Comparison of ENCODE assay signal across 8 cellular contexts in genomic region chr21:10431980-10432379, GRCh38.
DNase-seq lines count a peak whose midpoint lies in the region; ATAC-seq and TF ChIP-seq lines count a peak whose summit lies in the region.
"Not testable (repeated sequence)": the region's sequence is repeated elsewhere in the genome, so short reads cannot be mapped to it uniquely, and the experiment has no call there.

No MANE protein-coding gene starts in this region.

- ATAC-seq in right cardiac atrium (peak; percentile 12 to 16), omental fat pad (ENCODE audit: low FRiP score) (peak; percentile 3), aorta (ENCODE audit: low FRiP score) (peak; percentile 0)
- ATAC-seq in stimulated activated memory B cell treated with anti-CD40 and anti-IgM and Interleukin-4, amounts not matched to agents 10 μg/mL and 1 μg/mL and 100 μg/mL, for 72 hours: peak; percentile 1

- TF ChIP-seq EP300 in esophagus muscularis mucosa (IDR thresholded peaks at IDR 0.05): not testable (repeated sequence)

- H3K4ac ChIP-seq in mesendoderm (ENCODE audit: low read depth, low read length): not testable (repeated sequence)

- WGBS in esophagus muscularis mucosa: 62% methylated on average over 6 of the region's 6 CpGs
- 58% methylated on average over 6 of the region's 6 CpGs for WGBS in right cardiac atrium
- WGBS in mesendoderm (ENCODE audit: extremely low coverage, insufficient coverage, low lambda C conversion rate): no CpG with 5 or more reads among the region's 6 CpGs
- 57 to 59% methylated on average over 6 of the region's 6 CpGs for WGBS in aorta, 2 donors

- not testable (repeated sequence) for H3K4me3 Mint-ChIP-seq in stimulated activated memory B cell treated with anti-CD40 and anti-IgM and Interleukin-4, amounts not matched to agents 10 μg/mL and 1 μg/mL and 100 μg/mL, for 72 hours

- H3K27ac Mint-ChIP-seq in stimulated activated memory B cell treated with anti-CD40 and anti-IgM and Interleukin-4, amounts not matched to agents 10 μg/mL and 1 μg/mL and 100 μg/mL, for 72 hours: not testable (repeated sequence)

- peak; percentile 65 for DNase-seq in activated effector memory CD4-positive, alpha-beta T cell treated with anti-CD3 and anti-CD28 coated beads, Interleukin-2, amount 50 U/mL, for 16 hours
- DNase-seq in esophagus muscularis mucosa (ENCODE audit: extremely low spot score) (peak; percentile 95), right cardiac atrium (peak in 1 of 3 donors; percentile 49), aorta (peak; percentile 57 to 80)
- DNase-seq in mesendoderm; omental fat pad (ENCODE audit: low spot score): not testable (repeated sequence)

- not testable (repeated sequence) for H2BK15ac ChIP-seq in mesendoderm (replicated peaks; ENCODE audit: low read depth)

- not testable (repeated sequence) for H3K36me3 ChIP-seq in HUES48 (ENCODE audit: control insufficient read depth, insufficient read depth, low read length); esophagus muscularis mucosa; mesendoderm (ENCODE audit: control insufficient read depth, insufficient read depth, low read length); aorta (ENCODE audit: control insufficient read depth in 1 of 2, insufficient read depth in 2 of 2, low read length in 1 of 2)

- H3K27me3 Mint-ChIP-seq in stimulated activated memory B cell treated with anti-CD40 and anti-IgM and Interleukin-4, amounts not matched to agents 10 μg/mL and 1 μg/mL and 100 μg/mL, for 72 hours: not testable (repeated sequence)

- H3K23ac ChIP-seq in mesendoderm (ENCODE audit: low read length): not testable (repeated sequence)

- H3K9me3 Mint-ChIP-seq in stimulated activated memory B cell treated with anti-CD40 and anti-IgM and Interleukin-4, amounts not matched to agents 10 μg/mL and 1 μg/mL and 100 μg/mL, for 72 hours: not testable (repeated sequence)

- H4K8ac ChIP-seq in mesendoderm (ENCODE audit: low read depth, low read length): not testable (repeated sequence)

- not testable (repeated sequence) for H2BK120ac ChIP-seq in mesendoderm (ENCODE audit: low read depth, low read length)

- H3K9me3 ChIP-seq in HUES48 (ENCODE audit: control insufficient read depth, insufficient read depth, low read length) (peaks cover 85% of the 10 kb centered on the region), esophagus muscularis mucosa (peaks cover 0 to 21% (median 17%) of the 10 kb centered on the region in 4 donors)
- not testable (repeated sequence) for H3K9me3 ChIP-seq in right cardiac atrium (ENCODE audit: control insufficient read depth, low read length); aorta (ENCODE audit: control insufficient read depth, low read length)

- not testable (repeated sequence) for TF ChIP-seq CTCF in esophagus muscularis mucosa (IDR thresholded peaks at IDR 0.05); omental fat pad (IDR thresholded peaks at IDR 0.05)

- H3K4me3 ChIP-seq in HUES48 (ENCODE audit: low read depth, low read length): peak overlapping the region; percentile 22
- not testable (repeated sequence) for H3K4me3 ChIP-seq in esophagus muscularis mucosa; right cardiac atrium (ENCODE audit: low read length); aorta (ENCODE audit: low read length in 2 of 2)
- H3K4me3 ChIP-seq in mesendoderm (ENCODE audit: low read length): peak overlapping the region; percentile 19

- not testable (repeated sequence) for H3K4me1 ChIP-seq in HUES48 (ENCODE audit: control insufficient read depth, insufficient read depth, low read length); esophagus muscularis mucosa; right cardiac atrium (ENCODE audit: control insufficient read depth, insufficient read depth, low read length); mesendoderm (ENCODE audit: control insufficient read depth, low read depth, low read length); aorta (ENCODE audit: control insufficient read depth in 1 of 2, insufficient read depth in 2 of 2, low read length in 2 of 2)

- H3K27ac ChIP-seq in HUES48 (ENCODE audit: low read depth, low read length); esophagus muscularis mucosa (replicated peaks in 1 of 4); right cardiac atrium (ENCODE audit: low read length); mesendoderm (ENCODE audit: low read depth, low read length); aorta (ENCODE audit: low read depth in 1 of 2, low read length in 2 of 2): not testable (repeated sequence)

- TF ChIP-seq POLR2A in esophagus muscularis mucosa (IDR thresholded peaks at IDR 0.05; ENCODE audit: low read depth): not testable (repeated sequence)

- not testable (repeated sequence) for H3K36me3 Mint-ChIP-seq in stimulated activated memory B cell treated with anti-CD40 and anti-IgM and Interleukin-4, amounts not matched to agents 10 μg/mL and 1 μg/mL and 100 μg/mL, for 72 hours

- not testable (repeated sequence) for H3K79me2 ChIP-seq in mesendoderm (ENCODE audit: control insufficient read depth, insufficient read depth, low read length)

- not testable (repeated sequence) for H2AK5ac ChIP-seq in mesendoderm (ENCODE audit: low read length)

- H3K56ac ChIP-seq in mesendoderm (ENCODE audit: low read length): not testable (repeated sequence)

- H3K27me3 ChIP-seq in HUES48 (ENCODE audit: control insufficient read depth, insufficient read depth, low read length); right cardiac atrium (ENCODE audit: control insufficient read depth, insufficient read depth); mesendoderm (ENCODE audit: insufficient read depth, low read length, poor library complexity); aorta (ENCODE audit: control insufficient read depth in 1 of 2, insufficient read depth in 2 of 2, low read length in 1 of 2): not testable (repeated sequence)
- H3K27me3 ChIP-seq in esophagus muscularis mucosa: peaks cover 0 to 10% (median 0%) of the 10 kb centered on the region in 4 donors

- not testable (repeated sequence) for H3K4me2 ChIP-seq in mesendoderm (ENCODE audit: low read length)

- H3K18ac ChIP-seq in mesendoderm (ENCODE audit: low read length): not testable (repeated sequence)

- H3K79me1 ChIP-seq in mesendoderm (ENCODE audit: low read length): not testable (repeated sequence)

- H3K9ac ChIP-seq in HUES48 (ENCODE audit: low read depth, low read length); mesendoderm (ENCODE audit: low read length): not testable (repeated sequence)

- H2BK5ac ChIP-seq in mesendoderm (ENCODE audit: low read length): not testable (repeated sequence)

- not testable (repeated sequence) for H3K4me1 Mint-ChIP-seq in stimulated activated memory B cell treated with anti-CD40 and anti-IgM and Interleukin-4, amounts not matched to agents 10 μg/mL and 1 μg/mL and 100 μg/mL, for 72 hours

- not testable (repeated sequence) for H4K5ac ChIP-seq in mesendoderm (ENCODE audit: low read length)

- intact Hi-C loops in esophagus muscularis mucosa (cut with DNase I); right cardiac atrium (cut with DNase I); aorta (cut with DNase I): not testable (repeated sequence)
